ENCODE assay signal across 10 cellular contexts in genomic region chr3:32643816-32644215, GRCh38.
"Had no signal": no experiment of that assay in that cellular context is flagged by ENCODE, and none has a peak within 500 bp of the region (broad histone marks: within the 10 kb centered on the region; RNA-seq: fewer than 3 reads in every experiment).

No MANE protein-coding gene starts in this region.

- H3K4me3 Mint-ChIP-seq: HFFc6 had no signal

- H2AFZ ChIP-seq: GM23248 had no signal

- H3K27ac Mint-ChIP-seq: HFFc6 had no signal

- H3K9me3 Mint-ChIP-seq: HFFc6 had no signal

- H3K4me3 ChIP-seq: GM23248, HAP-1 had no signal

- ATAC-seq: HCT116 had no signal

- DNase-seq: GM23248, H7, HFFc6, IMR-90, Karpas-422, KBM-7 had no signal

- H3K4me2 ChIP-seq: KMS-11 had no signal

- H3K9ac ChIP-seq: GM23248, KMS-11 had no signal

- H3K9me3 ChIP-seq: HAP-1 had no signal

- H3K27ac ChIP-seq: GM23248, HL-60, KMS-11 had no signal

- H3K36me3 ChIP-seq: HAP-1 had no signal
